Comparison of ENCODE assay signal across 23 cellular contexts in the genomic region with DNA sequence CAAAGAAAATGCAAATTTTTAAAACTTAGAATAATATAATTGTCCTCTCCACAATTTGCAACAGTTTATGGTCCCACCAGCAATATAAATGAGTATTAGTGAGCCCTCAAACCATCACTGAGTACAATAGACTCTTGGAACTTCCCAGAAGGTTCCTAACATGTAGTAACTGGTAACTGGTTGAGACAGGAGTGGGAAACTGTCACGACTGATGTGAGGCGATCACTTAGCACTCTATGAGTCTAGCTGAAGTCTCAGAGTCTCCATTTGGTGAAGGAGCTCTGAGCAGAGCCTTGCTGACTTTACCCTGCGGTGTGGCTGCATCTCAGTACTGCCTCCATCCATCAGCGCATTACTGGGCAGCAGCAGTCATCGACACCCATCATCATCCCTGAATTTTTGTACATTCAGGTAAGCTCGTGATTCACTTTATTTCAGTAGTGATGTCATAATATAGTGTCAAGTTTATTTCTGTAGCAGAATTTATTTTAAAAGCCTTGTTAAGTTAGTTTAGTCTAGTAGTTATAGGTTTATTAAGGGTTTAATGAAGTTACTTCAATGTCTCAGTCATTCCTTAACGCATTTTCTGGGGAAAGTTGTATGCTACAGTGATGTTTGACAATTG.
A peak's percentile ranks its signal among the peaks of the same experiment; 100 is the strongest.
DNase-seq lines count a peak whose midpoint lies in the region; FAIRE-seq and TF ChIP-seq lines count a peak whose summit lies in the region.
"Had no signal": no experiment of that assay in that cellular context is flagged by ENCODE, and none has a peak within 500 bp of the region (broad histone marks: within the 10 kb centered on the region; RNA-seq: fewer than 3 reads in every experiment).

No MANE protein-coding gene starts in this region.

- H3K4me2 ChIP-seq in mammary epithelial cell (ENCODE audit: insufficient read depth, low read depth, low read length) (no peak overlapping the region), astrocyte (ENCODE audit: low read length) (no peak overlapping the region)
- H3K4me2 ChIP-seq: A549 had no signal

- no peak overlapping the region for H3K9ac ChIP-seq in mammary epithelial cell (ENCODE audit: insufficient read depth, low read length)
- H3K9ac ChIP-seq in astrocyte (ENCODE audit: low read length), result no peak overlapping the region
- H3K9ac ChIP-seq: GM23248 had no signal

- no peak overlapping the region for H3K27ac Mint-ChIP-seq in MCF 10A (ENCODE audit: low read depth, unreplicated experiment)
- no peak overlapping the region for H3K27ac Mint-ChIP-seq in astrocyte (ENCODE audit: unreplicated experiment)
- H3K27ac Mint-ChIP-seq: CD4-positive, alpha-beta memory T cell; HFFc6; IgD-negative memory B cell had no signal

- FAIRE-seq in astrocyte (lab: Jason Lieb, UNC), result no peak
- no peak for FAIRE-seq in GM19239 (lab: Jason Lieb, UNC)
- FAIRE-seq: A549, GM12892, GM18507 had no signal

- CTCF ChIA-PET in mammary epithelial cell (lab: Charles Lee; ENCODE audit: low non-redundant PET) (interaction anchor here (0.7 kb wide), 1 partner anchor 12 kb away, joined by 3 read pairs; no protein-coding TSS in a partner anchor), MCF 10A (lab: Yijun Ruan, JAX) (interaction anchor here (1.3 kb wide), 1 partner anchor 13 kb away, joined by 3 read pairs; no protein-coding TSS in a partner anchor)

- H3K27me3 Mint-ChIP-seq in MCF 10A (ENCODE audit: insufficient read depth, unreplicated experiment), result no peaks in the 10 kb centered on the region
- H3K27me3 Mint-ChIP-seq in astrocyte (ENCODE audit: low read depth, unreplicated experiment), result no peaks in the 10 kb centered on the region

- peak; percentile 41 for DNase-seq in mammary epithelial cell
- DNase-seq in MCF 10A (ENCODE audit: unreplicated experiment), result no peak
- DNase-seq in astrocyte (ENCODE audit: low read depth), result no peak
- DNase-seq in epithelial cell of esophagus (ENCODE audit: low read depth), result peak; percentile 54
- no peak for DNase-seq in GM19239 (ENCODE audit: insufficient read length, low spot score)
- no peak for DNase-seq in stimulated activated CD4-positive, alpha-beta T cell treated with anti-CD3 and anti-CD28 coated beads, Interleukin-2, amount 100 ng/mL, for 48 hours
- DNase-seq in stimulated activated CD4-positive, alpha-beta T cell treated with anti-CD3 and anti-CD28 coated beads, Interleukin-1b, Interleukin-23, amount 100 ng/mL, for 48 hours, result no peak
- DNase-seq: AML-193; CD4-positive, alpha-beta memory T cell; DMS153; DMS79; GDM1; GM23248; H7; HFFc6 had no signal

- H3K79me2 ChIP-seq in mammary epithelial cell (ENCODE audit: insufficient read depth, low read length) (no peaks in the 10 kb centered on the region), astrocyte (ENCODE audit: insufficient read depth, low read length) (no peaks in the 10 kb centered on the region)

- TF ChIP-seq CTCF in mammary epithelial cell (conservative IDR thresholded peaks at IDR 0.05 in 1 of 2, IDR thresholded peaks at IDR 0.05 in 1 of 2; ENCODE audit: extremely low read depth in 1 of 2, insufficient read depth in 1 of 2, low read depth in 1 of 2, low read length in 2 of 2) (no peak), MCF 10A (IDR thresholded peaks at IDR 0.05; ENCODE audit: unreplicated experiment) (no peak), astrocyte (IDR thresholded peaks at IDR 0.05; ENCODE audit: insufficient read depth, low read depth, low read length) (no peak), epithelial cell of esophagus (IDR thresholded peaks at IDR 0.05; ENCODE audit: insufficient read depth, low read depth, low read length, missing control alignments) (no peak), neutrophil (IDR thresholded peaks at IDR 0.05) (no peak)

- in situ Hi-C loops in mammary epithelial cell (cut with MboI; ENCODE audit: low sequenced_read_pairs in 2 of 2), result no loop called here

- WGBS in mammary epithelial cell (ENCODE audit: low coverage, missing lambda C conversion rate), result 97% methylated on average over 6 of the region's 7 CpGs

- H3K36me3 Mint-ChIP-seq in MCF 10A (ENCODE audit: insufficient read depth, unreplicated experiment) (no peaks in the 10 kb centered on the region), astrocyte (ENCODE audit: low read depth, unreplicated experiment) (no peaks in the 10 kb centered on the region)
- H3K36me3 Mint-ChIP-seq: CD14-positive monocyte; CD4-positive, alpha-beta memory T cell; IgD-negative memory B cell had no signal

- H4K20me1 ChIP-seq in mammary epithelial cell (ENCODE audit: insufficient read depth, low read length) (no peaks in the 10 kb centered on the region), astrocyte (ENCODE audit: insufficient read depth, low read length) (no peaks in the 10 kb centered on the region)

- H3K9me3 Mint-ChIP-seq in MCF 10A (ENCODE audit: unreplicated experiment) (no peaks in the 10 kb centered on the region), astrocyte (ENCODE audit: unreplicated experiment) (no peaks in the 10 kb centered on the region)
- H3K9me3 Mint-ChIP-seq: CD4-positive, alpha-beta memory T cell; HFFc6; IgD-negative memory B cell had no signal

- H3K9me3 ChIP-seq in mammary epithelial cell (replicated peaks; ENCODE audit: insufficient read depth, low read length) (no peaks in the 10 kb centered on the region), astrocyte (ENCODE audit: insufficient read depth, low read depth, low read length) (no peaks in the 10 kb centered on the region), neutrophil (no peaks in the 10 kb centered on the region)
- H3K9me3 ChIP-seq: A549 had no signal

- H3K4me3 Mint-ChIP-seq in MCF 10A (ENCODE audit: unreplicated experiment), result no peak overlapping the region
- H3K4me3 Mint-ChIP-seq in astrocyte (ENCODE audit: unreplicated experiment), result no peak overlapping the region
- H3K4me3 Mint-ChIP-seq: CD14-positive monocyte; CD4-positive, alpha-beta memory T cell; HFFc6; IgD-negative memory B cell had no signal

- no peaks in the 10 kb centered on the region for H3K27me3 ChIP-seq in mammary epithelial cell (ENCODE audit: insufficient read depth, low read length)
- H3K27me3 ChIP-seq in astrocyte (ENCODE audit: insufficient read depth, low read length), result no peaks in the 10 kb centered on the region
- no peaks in the 10 kb centered on the region for H3K27me3 ChIP-seq in neutrophil

- intact Hi-C loops in mammary epithelial cell (cut with micrococcal nuclease), result loop anchor here (10.0 kb wide), 1 partner anchor 240 kb away; a partner anchor contains a TSS
- intact Hi-C loops in MCF 10A (cut with micrococcal nuclease), result no loop called here

- POLR2A ChIA-PET in MCF 10A (lab: Yijun Ruan, JAX), result interaction anchor here (1.5 kb wide), 1 partner anchor 14 kb away, joined by 4 read pairs; no protein-coding TSS in a partner anchor

- H3K36me3 ChIP-seq in mammary epithelial cell (ENCODE audit: insufficient read depth, low read length), result no peaks in the 10 kb centered on the region
- H3K36me3 ChIP-seq in astrocyte (ENCODE audit: insufficient read depth, low read length), result no peaks in the 10 kb centered on the region
- no peaks in the 10 kb centered on the region for H3K36me3 ChIP-seq in neutrophil

- H3K27ac ChIP-seq in mammary epithelial cell (ENCODE audit: insufficient read depth, low read depth, low read length) (no peak overlapping the region), astrocyte (ENCODE audit: low read depth, low read length) (no peak overlapping the region), neutrophil (peak overlapping the region; percentile 81)
- H3K27ac ChIP-seq: 22Rv1, GM23248, HL-60 had no signal

- BruUV-seq in mammary epithelial cell (replicated peaks; lab: Mats Ljungman, UMichigan) (no TSS peak), MCF 10A (replicated peaks; lab: Mats Ljungman, UMichigan) (no TSS peak)

- H3K4me1 Mint-ChIP-seq in MCF 10A (ENCODE audit: insufficient read depth, unreplicated experiment), result peaks cover 13% of the 10 kb centered on the region
- peaks cover 13% of the 10 kb centered on the region for H3K4me1 Mint-ChIP-seq in astrocyte (ENCODE audit: low read depth, unreplicated experiment)
- H3K4me1 Mint-ChIP-seq: CD4-positive, alpha-beta memory T cell had no signal

- H3K4me3 ChIP-seq in mammary epithelial cell (replicated peaks in 1 of 3; ENCODE audit: insufficient read depth in 1 of 3, low read depth in 2 of 3, low read length in 3 of 3) (no peak overlapping the region), astrocyte (ENCODE audit: insufficient read depth, low read depth, low read length) (no peak overlapping the region), epithelial cell of esophagus (ENCODE audit: low read length) (no peak overlapping the region), neutrophil (ENCODE audit: low read depth in 1 of 2, low read length in 1 of 2) (no peak overlapping the region)
- H3K4me3 ChIP-seq: A549, GM23248 had no signal

- dilution Hi-C loops in mammary epithelial cell (cut with HindIII; ENCODE audit: low sequenced_read_pairs), result no loop called here

- H2AFZ ChIP-seq in mammary epithelial cell (ENCODE audit: low read depth, low read length) (peak overlapping the region; percentile 21), astrocyte (ENCODE audit: low read depth, low read length) (peak overlapping the region; percentile 20)
- H2AFZ ChIP-seq: GM23248 had no signal

- H3K4me1 ChIP-seq in mammary epithelial cell (ENCODE audit: insufficient read depth, low read length), result peaks cover 15% of the 10 kb centered on the region
- H3K4me1 ChIP-seq in astrocyte (ENCODE audit: insufficient read depth, low read length), result peaks cover 16% of the 10 kb centered on the region
- H3K4me1 ChIP-seq in neutrophil (ENCODE audit: control insufficient read depth in 1 of 2, insufficient read depth in 1 of 2, low read depth in 1 of 2, low read length in 1 of 2), result peaks cover 42 to 58% of the 10 kb centered on the region in 2 experiments

Comparison
In these comparisons a context has a peak if more than half of its experiments do, and no peak if none do; other contexts are left out.
1. DNase-seq: peak in mammary epithelial cell (single experiment) and epithelial cell of esophagus (single experiment); none in MCF 10A (single experiment), astrocyte (single experiment), GM19239 (single experiment), stimulated activated CD4-positive, alpha-beta T cell treated with anti-CD3 and anti-CD28 coated beads, Interleukin-2, amount 100 ng/mL, for 48 hours (0 of 2) and stimulated activated CD4-positive, alpha-beta T cell treated with anti-CD3 and anti-CD28 coated beads, Interleukin-1b, Interleukin-23, amount 100 ng/mL, for 48 hours (single experiment).